ENCODE assay signal across 22 cellular contexts in the genomic region with DNA sequence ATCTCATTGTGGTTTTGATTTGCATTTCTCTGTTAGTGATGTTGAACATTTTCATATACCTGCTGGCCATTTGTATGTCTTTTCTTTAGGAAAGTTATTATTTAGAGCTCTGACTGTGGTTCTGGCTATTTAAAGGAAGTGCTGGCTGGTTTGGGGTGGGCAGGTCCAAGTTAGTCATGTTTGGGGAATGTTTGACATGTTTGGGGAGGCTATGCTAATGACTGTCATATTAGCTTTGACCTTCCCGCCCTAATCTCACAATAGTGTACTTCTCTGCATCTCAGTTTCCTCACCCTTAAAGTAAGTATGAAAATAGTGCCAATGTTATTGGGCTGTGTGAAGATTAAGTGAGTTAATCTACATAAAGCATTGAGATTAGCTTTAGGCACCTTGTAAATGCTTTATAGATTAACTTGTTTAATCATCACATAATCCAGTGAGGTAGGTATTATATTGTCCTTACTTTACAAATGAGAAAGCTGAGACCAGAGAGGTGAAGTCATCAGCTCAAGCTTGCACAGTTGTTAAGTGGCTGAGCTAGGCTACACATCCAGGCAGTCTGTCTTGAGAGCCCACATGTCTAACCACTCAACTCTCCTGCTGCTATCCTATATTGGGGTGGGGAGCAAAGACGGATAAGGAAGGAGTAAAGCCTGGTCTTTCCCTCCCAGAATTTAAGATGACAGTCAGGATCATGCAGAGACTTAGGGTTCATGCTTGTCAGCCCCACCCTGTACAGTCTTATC. TPM values are rescaled to one million over a fixed set of nuclear protein-coding genes. Genes with fewer than 3 reads are reported as not detected.
A peak's percentile ranks its signal among the peaks of the same experiment; 100 is the strongest.
DNase-seq lines count a peak whose midpoint lies in the region; ATAC-seq, FAIRE-seq and TF ChIP-seq lines count a peak whose summit lies in the region.
"Had no signal": no experiment of that assay in that cellular context is flagged by ENCODE, and none has a peak within 500 bp of the region (broad histone marks: within the 10 kb centered on the region; RNA-seq: fewer than 3 reads in every experiment).

No MANE protein-coding gene starts in this region.

- H4K20me1 ChIP-seq in mammary epithelial cell (ENCODE audit: insufficient read depth, low read length) (no peaks in the 10 kb centered on the region), keratinocyte (ENCODE audit: control insufficient read depth, extremely low read depth, insufficient read depth, low read length) (no peaks in the 10 kb centered on the region)

- dilution Hi-C loops in mammary epithelial cell (cut with HindIII; ENCODE audit: low sequenced_read_pairs) = no loop called here
- dilution Hi-C loops in keratinocyte (cut with MboI; ENCODE audit: extremely low pct_ligation_motif_present, low sequenced_read_pairs) = no loop called here

- H3K9ac ChIP-seq in mammary epithelial cell (ENCODE audit: insufficient read depth, low read length) (no peak overlapping the region), keratinocyte (ENCODE audit: control insufficient read depth, extremely low read depth, insufficient read depth, low read length) (no peak overlapping the region)

- DNase-seq in Daoy (ENCODE audit: low read depth) = peak; percentile 67
- DNase-seq in HT1080 (ENCODE audit: low read depth) = peak; percentile 78
- DNase-seq in mammary epithelial cell = peak; percentile 62
- DNase-seq in keratinocyte (ENCODE audit: low read depth, low spot score) = peak; percentile 41
- no peak for DNase-seq in NCI-H1694 (lab: John Stamatoyannopoulos, UW)
- DNase-seq: activated CD4-positive, alpha-beta memory T cell treated with anti-CD3 and anti-CD28 coated beads for 36 hours; activated CD4-positive, CD25-positive, alpha-beta regulatory T cell; GF-D8; islet precursor cell; naive thymus-derived CD8-positive, alpha-beta T cell; NCI-H2107; NCI-H524; retina; stimulated activated CD4-positive, alpha-beta T cell treated with anti-CD3 and anti-CD28 coated beads, Interleukin-4, amount 100 ng/mL, for 1 hour; stimulated activated naive CD4-positive, alpha-beta T cell had no signal

- ATAC-seq in HG03039 (IDR thresholded peaks at IDR 0.05; ENCODE audit: unreplicated experiment) (no peak), GM18873 (IDR thresholded peaks at IDR 0.05; ENCODE audit: low FRiP score, unreplicated experiment) (no peak), HG02642 (IDR thresholded peaks at IDR 0.05; ENCODE audit: poor library complexity, unreplicated experiment) (no peak)
- ATAC-seq: naive thymus-derived CD8-positive, alpha-beta T cell had no signal

- no peaks in the 10 kb centered on the region for H3K9me1 ChIP-seq in keratinocyte (ENCODE audit: control insufficient read depth, extremely low read depth, insufficient read depth, low read length)

- 44% methylated on average over 2 of the region's 2 CpGs for WGBS in mammary epithelial cell (ENCODE audit: low coverage, missing lambda C conversion rate)

- intact Hi-C loops in mammary epithelial cell (cut with micrococcal nuclease) = no loop called here

- H3K27ac ChIP-seq in mammary epithelial cell (ENCODE audit: insufficient read depth, low read depth, low read length) (peak overlapping the region; percentile 1), keratinocyte (ENCODE audit: control insufficient read depth, insufficient read depth, low read length) (peak overlapping the region; percentile 15)
- H3K27ac ChIP-seq: thoracic aorta had no signal

- H3K4me2 ChIP-seq in mammary epithelial cell (ENCODE audit: insufficient read depth, low read depth, low read length) = peak overlapping the region; percentile 28
- peak overlapping the region; percentile 63 for H3K4me2 ChIP-seq in keratinocyte (ENCODE audit: control insufficient read depth, extremely low read depth, insufficient read depth, low read depth, low read length)

- BruUV-seq in mammary epithelial cell (replicated peaks; lab: Mats Ljungman, UMichigan) = no TSS peak

- H2AFZ ChIP-seq in mammary epithelial cell (ENCODE audit: low read depth, low read length) (no peak overlapping the region), keratinocyte (ENCODE audit: control insufficient read depth, low read length) (peak overlapping the region; percentile 34)

- H3K4me1 ChIP-seq in mammary epithelial cell (ENCODE audit: insufficient read depth, low read length) = peaks cover 19% of the 10 kb centered on the region
- peaks cover 26% of the 10 kb centered on the region for H3K4me1 ChIP-seq in keratinocyte (ENCODE audit: control insufficient read depth, extremely low read depth, insufficient read depth, low read length)

- in situ Hi-C loops in mammary epithelial cell (cut with MboI; ENCODE audit: low sequenced_read_pairs in 2 of 2) = no loop called here

- H3K36me3 ChIP-seq in mammary epithelial cell (ENCODE audit: insufficient read depth, low read length) (no peaks in the 10 kb centered on the region), keratinocyte (ENCODE audit: control insufficient read depth in 2 of 2, extremely low read depth in 1 of 2, insufficient read depth in 2 of 2, low read length in 2 of 2) (no peaks in the 10 kb centered on the region)
- H3K36me3 ChIP-seq: thoracic aorta had no signal

- H3K9me3 ChIP-seq in mammary epithelial cell (replicated peaks; ENCODE audit: insufficient read depth, low read length) = no peaks in the 10 kb centered on the region
- H3K9me3 ChIP-seq in keratinocyte (ENCODE audit: control insufficient read depth, low read depth, low read length) = no peaks in the 10 kb centered on the region
- H3K9me3 ChIP-seq: thoracic aorta had no signal

- H3K4me3 ChIP-seq in mammary epithelial cell (replicated peaks in 1 of 3; ENCODE audit: insufficient read depth in 1 of 3, low read depth in 2 of 3, low read length in 3 of 3) (no peak overlapping the region), keratinocyte (ENCODE audit: control insufficient read depth in 2 of 3, extremely low read depth in 1 of 3, insufficient read depth in 2 of 3, low read depth in 1 of 3, low read length in 3 of 3) (no peak overlapping the region)
- H3K4me3 ChIP-seq: thoracic aorta had no signal

- FAIRE-seq in keratinocyte (lab: Jason Lieb, UNC) = peak; percentile 96
- FAIRE-seq: frontal cortex had no signal

- CTCF ChIA-PET in mammary epithelial cell (lab: Charles Lee; ENCODE audit: low non-redundant PET) = interaction anchor here (0.8 kb wide), 2 partner anchors 38 kb away, joined by 3 to 5 read pairs; no protein-coding TSS in a partner anchor

- TF ChIP-seq CTCF in mammary epithelial cell (conservative IDR thresholded peaks at IDR 0.05 in 1 of 2, IDR thresholded peaks at IDR 0.05 in 1 of 2; ENCODE audit: extremely low read depth in 1 of 2, insufficient read depth in 1 of 2, low read depth in 1 of 2, low read length in 2 of 2) (no peak), keratinocyte (optimal IDR thresholded peaks at IDR 0.05 in 1 of 3, IDR thresholded peaks at IDR 0.05 in 1 of 3, conservative IDR thresholded peaks at IDR 0.05 in 1 of 3; ENCODE audit: extremely low read depth in 1 of 3, insufficient read depth in 2 of 3, low read length in 3 of 3) (no peak)

- H3K27me3 ChIP-seq in mammary epithelial cell (ENCODE audit: insufficient read depth, low read length) (no peaks in the 10 kb centered on the region), keratinocyte (ENCODE audit: control insufficient read depth, extremely low read depth, insufficient read depth, low read length) (no peaks in the 10 kb centered on the region)

- H3K79me2 ChIP-seq in mammary epithelial cell (ENCODE audit: insufficient read depth, low read length) (no peaks in the 10 kb centered on the region), keratinocyte (ENCODE audit: control insufficient read depth, insufficient read depth, low read length) (no peaks in the 10 kb centered on the region)

RNA-seq across cellular contexts. Expression of a gene that starts 22.7 kb away (rescaled TPM):
- total RNA-seq in Daoy (2014; rRNA removed; shearing (Covaris generic)) = not detected in 2 replicates
- total RNA-seq in HT1080 (2014; rRNA removed; shearing (Covaris generic)) = not detected in 2 replicates
- not detected in 2 replicates for polyA plus RNA-seq in HT1080 (2015; cell fraction: cytosol; rRNA removed)
- polyA plus RNA-seq in HT1080 (2015; cell fraction: nucleus; rRNA removed) = not detected in 2 replicates
- total RNA-seq in mammary epithelial cell = not detected
- polyA plus RNA-seq in mammary epithelial cell = not detected
- not detected for polyA minus RNA-seq in mammary epithelial cell
- polyA plus RNA-seq in keratinocyte = 0.04 to 0.05 TPM (median 0.05 TPM) in 3 replicates
- 13.1 TPM for polyA plus RNA-seq in keratinocyte (2011; ENCODE audit: low read depth)
- polyA plus RNA-seq in keratinocyte (2011; cell fraction: cytosol; rRNA removed) = 0.09 and 0.18 TPM in 2 replicates
- polyA plus RNA-seq in keratinocyte (2011; cell fraction: nucleus; rRNA removed) = 0.95 and 1.2 TPM in 2 replicates
- polyA plus RNA-seq in keratinocyte (2012; ENCODE audit: low replicate concordance) = 0.13 and 4.6 TPM in 2 replicates
- polyA minus RNA-seq in keratinocyte = not detected in 3 replicates
- polyA minus RNA-seq in keratinocyte (2011; cell fraction: cytosol; rRNA and poly(A)+ RNA removed) = not detected
- 0.39 and 0.74 TPM in 2 replicates for polyA minus RNA-seq in keratinocyte (2011; cell fraction: nucleus; rRNA and poly(A)+ RNA removed)
- total RNA-seq: activated CD4-positive, alpha-beta memory T cell treated with anti-CD3 and anti-CD28 coated beads for 36 hours; frontal cortex; lung microvascular endothelial cell; naive thymus-derived CD8-positive, alpha-beta T cell; omental fat pad; thoracic aorta had no signal
- polyA plus RNA-seq: naive thymus-derived CD8-positive, alpha-beta T cell had no signal
